Comparison of ENCODE assay signal across 9 cellular contexts in genomic region chr3:124774305-124774673, GRCh38. TPM values are rescaled to one million over a fixed set of nuclear protein-coding genes. Genes with fewer than 3 reads are reported as not detected.
DNase-seq lines count a peak whose midpoint lies in the region; ATAC-seq, FAIRE-seq and TF ChIP-seq lines count a peak whose summit lies in the region.
"Had no signal": no experiment of that assay in that cellular context is flagged by ENCODE, and none has a peak within 500 bp of the region (broad histone marks: within the 10 kb centered on the region; RNA-seq: fewer than 3 reads in every experiment).

No MANE protein-coding gene starts in this region.

- H3K4me1 Mint-ChIP-seq in activated T-cell treated with anti-CD3 and anti-CD28 coated beads, Interleukin-2, amount 50 U/mL, for 72 hours (ENCODE audit: low read depth): no peaks in the 10 kb centered on the region

- no peak overlapping the region for H2AFZ ChIP-seq in HepG2 (ENCODE audit: low read length)

- no peak overlapping the region for H3K9ac ChIP-seq in HepG2 (ENCODE audit: insufficient read depth, low read depth, low read length)

- H3K4me2 ChIP-seq in HepG2 (ENCODE audit: low read depth, low read length): no peak overlapping the region

- DNase-seq in choroid plexus epithelial cell (ENCODE audit: low read depth) (peak; percentile 57), HepG2 (ENCODE audit: low spot score) (no peak), upper lobe of right lung (no peak), T-helper 1 cell (no peak), GM12891 (ENCODE audit: insufficient read length, low spot score) (no peak)
- DNase-seq in activated T-cell treated with anti-CD3 and anti-CD28 coated beads, Interleukin-2, amount 50 U/mL, for 72 hours: no peak
- DNase-seq: glutamatergic neuron had no signal

- peaks cover 44% of the 10 kb centered on the region for H3K27me3 Mint-ChIP-seq in activated T-cell treated with anti-CD3 and anti-CD28 coated beads, Interleukin-2, amount 50 U/mL, for 72 hours (ENCODE audit: low read depth)

- H3K4me1 ChIP-seq in HepG2 (ENCODE audit: insufficient read depth, low read length) (peaks cover 6% of the 10 kb centered on the region; the same call in 1 of the 2 replicates), upper lobe of right lung (peaks cover 32% of the 10 kb centered on the region)

- H3K9me3 Mint-ChIP-seq in activated T-cell treated with anti-CD3 and anti-CD28 coated beads, Interleukin-2, amount 50 U/mL, for 72 hours: no peaks in the 10 kb centered on the region
- H3K9me3 Mint-ChIP-seq: activated T-helper 1 cell treated with anti-CD3 and anti-CD28 coated beads, Interleukin-12 subunit alpha, Interleukin-12 subunit beta, Interleukin-2, Interleukin-4 antibody, amounts not matched to agents 30 ng/mL and 10 ng/mL and 1 ng/mL, durations not matched to agents 14 hours and 24 hours and 36 hours had no signal

- POLR2A ChIA-PET in HepG2 (lab: Yijun Ruan, JAX): no interaction called here

- BruUV-seq in HepG2 (replicated peaks; lab: Mats Ljungman, UMichigan): no TSS peak

- no peaks in the 10 kb centered on the region for H3K27me3 ChIP-seq in HepG2 (ENCODE audit: control insufficient read depth in 1 of 2, insufficient read depth in 2 of 2, low read length in 2 of 2)
- H3K27me3 ChIP-seq in upper lobe of right lung: no peaks in the 10 kb centered on the region

- no peak overlapping the region for H3K27ac Mint-ChIP-seq in activated T-cell treated with anti-CD3 and anti-CD28 coated beads, Interleukin-2, amount 50 U/mL, for 72 hours
- H3K27ac Mint-ChIP-seq: activated T-helper 1 cell treated with anti-CD3 and anti-CD28 coated beads, Interleukin-12 subunit alpha, Interleukin-12 subunit beta, Interleukin-2, Interleukin-4 antibody, amounts not matched to agents 30 ng/mL and 10 ng/mL and 1 ng/mL, durations not matched to agents 14 hours and 24 hours and 36 hours had no signal

- ATAC-seq in HepG2 (peak; percentile 20; the same call in 1 of the 3 replicates), upper lobe of right lung (peak; percentile 55)
- no peak for ATAC-seq in activated T-cell treated with anti-CD3 and anti-CD28 coated beads, Interleukin-2, amount 50 U/mL, for 72 hours (replicated peaks in 1 of 2)

- H3K9me3 ChIP-seq in HepG2 (ENCODE audit: low read length) (no peaks in the 10 kb centered on the region), upper lobe of right lung (no peaks in the 10 kb centered on the region)

- H3K4me3 ChIP-seq in choroid plexus epithelial cell (ENCODE audit: low read depth, low read length) (no peak overlapping the region), HepG2 (replicated peaks in 1 of 3; ENCODE audit: insufficient read depth in 1 of 3, low read depth in 2 of 3, low read length in 3 of 3) (no peak overlapping the region), upper lobe of right lung (no peak overlapping the region)

- TF ChIP-seq EP300 in Ishikawa (IDR thresholded peaks at IDR 0.05; ENCODE audit: borderline replicate concordance) (no peak), HepG2 (IDR thresholded peaks at IDR 0.05; ENCODE audit: low read depth in 2 of 2, low read length in 2 of 2) (no peak), HepG2 (CRISPR knock-in tag; IDR thresholded peaks at IDR 0.05; ENCODE audit: borderline replicate concordance) (no peak)

- TF ChIP-seq RAD21 in Ishikawa (IDR thresholded peaks at IDR 0.05; ENCODE audit: low read depth) (no peak), HepG2 (CRISPR knock-in tag; IDR thresholded peaks at IDR 0.05) (no peak)

- TF ChIP-seq CTCF in choroid plexus epithelial cell (conservative IDR thresholded peaks at IDR 0.05; ENCODE audit: low read depth, low read length) (no peak), HepG2 (CRISPR knock-in tag; IDR thresholded peaks at IDR 0.05) (no peak), upper lobe of right lung (IDR thresholded peaks at IDR 0.05) (no peak)

- H3K36me3 Mint-ChIP-seq in activated T-cell treated with anti-CD3 and anti-CD28 coated beads, Interleukin-2, amount 50 U/mL, for 72 hours (ENCODE audit: insufficient read depth in 2 of 2): no peaks in the 10 kb centered on the region

- TF ChIP-seq POLR2A in HepG2 (IDR thresholded peaks at IDR 0.05; ENCODE audit: insufficient read depth in 1 of 2, low read depth in 2 of 2, low read length in 2 of 2): no peak
- no peak for TF ChIP-seq POLR2A in GM12891 (IDR thresholded peaks at IDR 0.05; ENCODE audit: low read depth, low read length)

- in situ Hi-C loops in HepG2 (cut with HindIII; ENCODE audit: extremely low pct_ligation_motif_present, low pct_unique_long_range_greater_than_20kb): loop anchor here (25.0 kb wide), 1 partner anchor 388 kb away; no protein-coding TSS in a partner anchor

- CTCF ChIA-PET in HepG2 (lab: Yijun Ruan, JAX; ENCODE audit: low intra/inter-chr PET ratio, low total read pairs): no interaction called here

- H3K79me2 ChIP-seq in HepG2 (ENCODE audit: insufficient read depth, low read length): no peaks in the 10 kb centered on the region

- no peaks in the 10 kb centered on the region for H4K20me1 ChIP-seq in HepG2 (ENCODE audit: insufficient read depth, low read length)

- no peak for FAIRE-seq in HepG2 (lab: Jason Lieb, UNC)
- FAIRE-seq in GM12891 (lab: Jason Lieb, UNC): no peak

- 86% methylated on average over 4 of the region's 5 CpGs for WGBS in HepG2 (ENCODE audit: low lambda C conversion rate)

- intact Hi-C loops in HepG2 (cut with micrococcal nuclease; ENCODE audit: unreplicated experiment) (no loop called here), upper lobe of right lung (cut with DNase I) (no loop called here)

- no peak overlapping the region for H3K4me3 Mint-ChIP-seq in activated T-cell treated with anti-CD3 and anti-CD28 coated beads, Interleukin-2, amount 50 U/mL, for 72 hours
- H3K4me3 Mint-ChIP-seq: activated T-helper 1 cell treated with anti-CD3 and anti-CD28 coated beads, Interleukin-12 subunit alpha, Interleukin-12 subunit beta, Interleukin-2, Interleukin-4 antibody, amounts not matched to agents 30 ng/mL and 10 ng/mL and 1 ng/mL, durations not matched to agents 14 hours and 24 hours and 36 hours had no signal

- H3K27ac ChIP-seq in HepG2 (ENCODE audit: extremely low read length, insufficient read depth, low read length): no peak overlapping the region
- H3K27ac ChIP-seq in upper lobe of right lung: peak overlapping the region; percentile 51

- H3K36me3 ChIP-seq in HepG2 (replicated peaks in 1 of 2; ENCODE audit: control insufficient read depth in 1 of 2, insufficient read depth in 2 of 2, low read length in 2 of 2) (peaks cover 36 to 77% of the 10 kb centered on the region in 2 experiments), upper lobe of right lung (peaks cover 2% of the 10 kb centered on the region)

TF ChIP-seq in Ishikawa, 13 proteins besides CTCF, POLR2A, EP300 and RAD21 (continues in another document):
- TF ChIP-seq MAX (IDR thresholded peaks at IDR 0.05) (no peak), NFIC (IDR thresholded peaks at IDR 0.05) (peak; percentile 63; the same call in 1 of the 2 replicates), FOXM1 (IDR thresholded peaks at IDR 0.05; ENCODE audit: borderline replicate concordance, low read depth) (no peak), TAF1 (IDR thresholded peaks at IDR 0.05; ENCODE audit: low read depth) (no peak)

TF ChIP-seq in GM12891, 5 proteins besides CTCF, POLR2A, EP300 and RAD21:
- no peak for TF ChIP-seq TAF1 (IDR thresholded peaks at IDR 0.05; ENCODE audit: low read depth, low read length)
- no peak for TF ChIP-seq POLR2AphosphoS5 (IDR thresholded peaks at IDR 0.05; ENCODE audit: low read depth, low read length)
- TF ChIP-seq PAX5 (IDR thresholded peaks at IDR 0.05; ENCODE audit: insufficient read depth, low read length, severe bottlenecking): no peak
- TF ChIP-seq POU2F2 (IDR thresholded peaks at IDR 0.05; ENCODE audit: low read depth, low read length): no peak
- TF ChIP-seq SPI1 (IDR thresholded peaks at IDR 0.05; ENCODE audit: low read depth, low read length): no peak

RNA-seq across cellular contexts. Expression of gene UMPS, which starts 44.0 kb away (rescaled TPM):
- 74.2 and 117 TPM in 2 replicates for total RNA-seq in HepG2 (2016; rRNA removed; fragmentation: Illumina TruSeq; extraction: Trizol)
- total RNA-seq in HepG2 (2016; cell fraction: cytosol; rRNA removed; fragmentation: Illumina TruSeq; extraction: Trizol; ENCODE audit: low read depth): 28.7 and 31.7 TPM in 2 replicates
- total RNA-seq in HepG2 (2016; cell fraction: insoluble cytoplasmic fraction; rRNA removed; fragmentation: Illumina TruSeq; extraction: Trizol): 78.4 and 116 TPM in 2 replicates
- 34.6 and 40.8 TPM in 2 replicates for total RNA-seq in HepG2 (2016; cell fraction: membrane; rRNA removed; fragmentation: Illumina TruSeq; extraction: Trizol)
- total RNA-seq in HepG2 (2016; cell fraction: nucleus; rRNA removed; fragmentation: Illumina TruSeq; extraction: Trizol): 44.6 and 58.8 TPM in 2 replicates
- polyA plus RNA-seq in HepG2 (2011; rRNA removed): 45.6 and 52.7 TPM in 2 replicates
- polyA plus RNA-seq in HepG2 (2011; cell fraction: cytosol; rRNA removed): 38.1 and 45.2 TPM in 2 replicates
- polyA plus RNA-seq in HepG2 (2011; cell fraction: nucleus; rRNA removed): 17.0 and 19.5 TPM in 2 replicates
- 35.5 and 38.6 TPM in 2 replicates for polyA plus RNA-seq in HepG2 (2012)
- polyA plus RNA-seq in HepG2 (2016; cell fraction: cytosol; fragmentation: Illumina TruSeq; extraction: Trizol; ENCODE audit: low read depth): 5.6 and 7.5 TPM in 2 replicates
- polyA plus RNA-seq in HepG2 (2016; cell fraction: insoluble cytoplasmic fraction; fragmentation: Illumina TruSeq; extraction: Trizol; ENCODE audit: low read depth): 104 and 112 TPM in 2 replicates
- polyA plus RNA-seq in HepG2 (2016; cell fraction: membrane; fragmentation: Illumina TruSeq; extraction: Trizol; ENCODE audit: low read depth): 11.5 and 11.6 TPM in 2 replicates
- polyA plus RNA-seq in HepG2 (2016; cell fraction: nucleus; fragmentation: Illumina TruSeq; extraction: Trizol; ENCODE audit: insufficient read depth, low read depth): 57.0 and 64.6 TPM in 2 replicates
- 37.2 and 57.0 TPM in 2 replicates for polyA minus RNA-seq in HepG2 (2011; rRNA and poly(A)+ RNA removed; ENCODE audit: low replicate concordance)
- 89.0 and 103 TPM in 2 replicates for polyA minus RNA-seq in HepG2 (2011; cell fraction: cytosol; rRNA and poly(A)+ RNA removed)
- 47.1 and 56.3 TPM in 2 replicates for polyA minus RNA-seq in HepG2 (2011; cell fraction: nucleus; rRNA and poly(A)+ RNA removed)
- total RNA-seq in upper lobe of right lung: 22.2 TPM
- 25.9 TPM for polyA plus RNA-seq in GM12891 (2012; ENCODE audit: low read depth, missing spikeins)
- 10 to 100 TPM; 36.8 to 38.9 TPM for total RNA-seq in activated T-cell treated with anti-CD3 and anti-CD28 coated beads, Interleukin-2, amount 50 U/mL, for 72 hours

Comparison
In these comparisons a context has a peak if more than half of its experiments do, and no peak if none do; other contexts are left out.
1. ATAC-seq: peak in HepG2 (single experiment) and upper lobe of right lung (single experiment); none in activated T-cell treated with anti-CD3 and anti-CD28 coated beads, Interleukin-2, amount 50 U/mL, for 72 hours (0 of 2).